8 cellular contexts compared by ENCODE assay signal in genomic region chr2:196592331-196592911, GRCh38. TPM values are rescaled to one million over a fixed set of nuclear protein-coding genes. Genes with fewer than 3 reads are reported as not detected.
DNase-seq lines count a peak whose midpoint lies in the region; ATAC-seq and TF ChIP-seq lines count a peak whose summit lies in the region.

No MANE protein-coding gene starts in this region.

- peak; percentile 63 for DNase-seq in activated CD4-positive, alpha-beta T cell treated with anti-CD3 and anti-CD28 coated beads, Interleukin-2, amount 10 ng/mL, durations not matched to agents 24 days and 14 days
- DNase-seq in activated CD4-positive, alpha-beta T cell treated with anti-CD3 and anti-CD28 coated beads for 4 hours: no peak
- DNase-seq in NCI-H460 (ENCODE audit: extremely low read depth, low read depth) (peak; percentile 30), MCF 10A (ENCODE audit: unreplicated experiment) (peak; percentile 40), islet precursor cell (peak; percentile 73), uterus (no peak)
- DNase-seq in stimulated activated effector memory CD8-positive, alpha-beta T cell treated with anti-CD3 and anti-CD28 coated beads, Interleukin-12 subunit alpha, Interleukin-12 subunit beta, amount 100 ng/mL, for 72 hours (ENCODE audit: low spot score in 2 of 2): no peak

- no peaks in the 10 kb centered on the region for H3K9me3 ChIP-seq in uterus

- no peaks in the 10 kb centered on the region for H3K36me3 Mint-ChIP-seq in activated CD4-positive, alpha-beta T cell treated with anti-CD3 and anti-CD28 coated beads, Interleukin-2, amount 10 ng/mL, durations not matched to agents 24 days and 14 days (ENCODE audit: low read depth)
- peaks cover 11% of the 10 kb centered on the region for H3K36me3 Mint-ChIP-seq in MCF 10A (ENCODE audit: insufficient read depth, unreplicated experiment)
- H3K36me3 Mint-ChIP-seq in stimulated activated effector memory CD8-positive, alpha-beta T cell treated with anti-CD3 and anti-CD28 coated beads, Interleukin-12 subunit alpha, Interleukin-12 subunit beta, amount 100 ng/mL, for 72 hours: no peaks in the 10 kb centered on the region

- no peak overlapping the region for H3K27ac Mint-ChIP-seq in activated CD4-positive, alpha-beta T cell treated with anti-CD3 and anti-CD28 coated beads, Interleukin-2, amount 10 ng/mL, durations not matched to agents 24 days and 14 days
- no peak overlapping the region for H3K27ac Mint-ChIP-seq in MCF 10A (ENCODE audit: low read depth, unreplicated experiment)
- H3K27ac Mint-ChIP-seq in stimulated activated effector memory CD8-positive, alpha-beta T cell treated with anti-CD3 and anti-CD28 coated beads, Interleukin-12 subunit alpha, Interleukin-12 subunit beta, amount 100 ng/mL, for 72 hours: no peak overlapping the region

- H3K27ac ChIP-seq in uterus: no peak overlapping the region

- H3K36me3 ChIP-seq in uterus: no peaks in the 10 kb centered on the region

- H3K27me3 Mint-ChIP-seq in activated CD4-positive, alpha-beta T cell treated with anti-CD3 and anti-CD28 coated beads, Interleukin-2, amount 10 ng/mL, durations not matched to agents 24 days and 14 days: peaks cover 76% of the 10 kb centered on the region
- no peaks in the 10 kb centered on the region for H3K27me3 Mint-ChIP-seq in MCF 10A (ENCODE audit: insufficient read depth, unreplicated experiment)

- peak overlapping the region in 1 of 2 donors; percentile 37 for H3K4me3 ChIP-seq in uterus

- no peaks in the 10 kb centered on the region for H3K4me1 ChIP-seq in uterus

- intact Hi-C loops in activated CD4-positive, alpha-beta T cell treated with anti-CD3 and anti-CD28 coated beads, Interleukin-2, amount 10 ng/mL, durations not matched to agents 24 days and 14 days (cut with micrococcal nuclease): no loop called here
- intact Hi-C loops in MCF 10A (cut with micrococcal nuclease): loop anchor here (2.0 kb wide), 2 partner anchors 46 to 166 kb away; partner anchors contain the start of gene CCDC150
- intact Hi-C loops in uterus (cut with DNase I; ENCODE audit: low total_unique reads): no loop called here

- peak overlapping the region; percentile 81 for H3K4me3 Mint-ChIP-seq in activated CD4-positive, alpha-beta T cell treated with anti-CD3 and anti-CD28 coated beads, Interleukin-2, amount 10 ng/mL, durations not matched to agents 24 days and 14 days
- H3K4me3 Mint-ChIP-seq in MCF 10A (ENCODE audit: unreplicated experiment): peak overlapping the region; percentile 78
- H3K4me3 Mint-ChIP-seq in stimulated activated effector memory CD8-positive, alpha-beta T cell treated with anti-CD3 and anti-CD28 coated beads, Interleukin-12 subunit alpha, Interleukin-12 subunit beta, amount 100 ng/mL, for 72 hours: peak overlapping the region; percentile 48

- no peak for TF ChIP-seq CTCF in MCF 10A (IDR thresholded peaks at IDR 0.05; ENCODE audit: unreplicated experiment)
- TF ChIP-seq CTCF in uterus (IDR thresholded peaks at IDR 0.05): no peak

- H3K4me1 Mint-ChIP-seq in activated CD4-positive, alpha-beta T cell treated with anti-CD3 and anti-CD28 coated beads, Interleukin-2, amount 10 ng/mL, durations not matched to agents 24 days and 14 days: peaks cover 6% of the 10 kb centered on the region
- H3K4me1 Mint-ChIP-seq in MCF 10A (ENCODE audit: insufficient read depth, unreplicated experiment): peaks cover 5% of the 10 kb centered on the region
- no peaks in the 10 kb centered on the region for H3K4me1 Mint-ChIP-seq in stimulated activated effector memory CD8-positive, alpha-beta T cell treated with anti-CD3 and anti-CD28 coated beads, Interleukin-12 subunit alpha, Interleukin-12 subunit beta, amount 100 ng/mL, for 72 hours

- POLR2A ChIA-PET in MCF 10A (lab: Yijun Ruan, JAX): interaction anchor here (0.7 to 1.9 kb wide), 3 partner anchors 9 to 104 kb away, joined by 3 to 5 read pairs (median 5); no protein-coding TSS in a partner anchor

- no TSS peak for BruUV-seq in MCF 10A (replicated peaks; lab: Mats Ljungman, UMichigan)

- ATAC-seq in HG02852 (IDR thresholded peaks at IDR 0.05; ENCODE audit: unreplicated experiment): peak; percentile 26
- ATAC-seq in stimulated activated effector memory CD8-positive, alpha-beta T cell treated with anti-CD3 and anti-CD28 coated beads, Interleukin-12 subunit alpha, Interleukin-12 subunit beta, amount 100 ng/mL, for 72 hours: peak; percentile 44

- CTCF ChIA-PET in MCF 10A (lab: Yijun Ruan, JAX): interaction anchor here (0.7 to 2.5 kb wide), 26 partner anchors 9 to 685 kb away, joined by 3 to 14 read pairs (median 4); partner anchors contain the start of gene CCDC150

- H3K9me3 Mint-ChIP-seq in activated CD4-positive, alpha-beta T cell treated with anti-CD3 and anti-CD28 coated beads, Interleukin-2, amount 10 ng/mL, durations not matched to agents 24 days and 14 days: no peaks in the 10 kb centered on the region
- no peaks in the 10 kb centered on the region for H3K9me3 Mint-ChIP-seq in MCF 10A (ENCODE audit: unreplicated experiment)
- H3K9me3 Mint-ChIP-seq in stimulated activated effector memory CD8-positive, alpha-beta T cell treated with anti-CD3 and anti-CD28 coated beads, Interleukin-12 subunit alpha, Interleukin-12 subunit beta, amount 100 ng/mL, for 72 hours: no peaks in the 10 kb centered on the region

- H3K27me3 ChIP-seq in uterus: no peaks in the 10 kb centered on the region

- no peak for TF ChIP-seq POLR2A in uterus (IDR thresholded peaks at IDR 0.05)

RNA-seq across cellular contexts. Expression of gene HECW2, which starts 0.9 kb away (rescaled TPM):
- total RNA-seq in activated CD4-positive, alpha-beta T cell treated with anti-CD3 and anti-CD28 coated beads, Interleukin-2, amount 10 ng/mL, durations not matched to agents 24 days and 14 days: 0.50 and 0.63 TPM in 2 replicates
- 5.9 and 6.2 TPM in 2 replicates for total RNA-seq in NCI-H460 (2014; rRNA removed; shearing (Covaris generic))
- 4.0 and 4.5 TPM in 2 replicates for polyA plus RNA-seq in NCI-H460 (2014; cell fraction: nucleus; rRNA removed)
- total RNA-seq in MCF 10A (2022): 0.79 and 4.5 TPM in 2 replicates
- total RNA-seq in uterus: 10 to 100 TPM in 2 of 4 donors, 1 to 10 TPM in 2; 5.3 to 27.9 (median 15.0) TPM

RNA-seq across cellular contexts. Expression of gene CCDC150, which starts 47.1 kb away (rescaled TPM):
- total RNA-seq in activated CD4-positive, alpha-beta T cell treated with anti-CD3 and anti-CD28 coated beads, Interleukin-2, amount 10 ng/mL, durations not matched to agents 24 days and 14 days: 18.2 and 21.1 TPM in 2 replicates
- 7.9 and 14.6 TPM in 2 replicates for total RNA-seq in NCI-H460 (2014; rRNA removed; shearing (Covaris generic))
- polyA plus RNA-seq in NCI-H460 (2014; cell fraction: nucleus; rRNA removed): 39.1 and 51.3 TPM in 2 replicates
- total RNA-seq in MCF 10A (2022) (5.5 and 8.1 TPM in 2 replicates), uterus (100 to 1,000 TPM in 1 of 4 donors, 1 to 10 TPM in 2, under 1 TPM in 1; 0.29 to 520 (median 4.0) TPM)

Comparison
In these comparisons a context has a peak if more than half of its experiments do, and no peak if none do; other contexts are left out.
1. DNase-seq: peak in activated CD4-positive, alpha-beta T cell treated with anti-CD3 and anti-CD28 coated beads, Interleukin-2, amount 10 ng/mL, durations not matched to agents 24 days and 14 days (single experiment), NCI-H460 (single experiment), MCF 10A (single experiment) and islet precursor cell (single experiment); none in activated CD4-positive, alpha-beta T cell treated with anti-CD3 and anti-CD28 coated beads for 4 hours (0 of 2), stimulated activated effector memory CD8-positive, alpha-beta T cell treated with anti-CD3 and anti-CD28 coated beads, Interleukin-12 subunit alpha, Interleukin-12 subunit beta, amount 100 ng/mL, for 72 hours (0 of 2) and uterus (0 of 2).
2. Peak in every context shown above with its lines, with median percentiles within 50 percentile points of each other: H3K4me3 Mint-ChIP-seq.